ENCODE assay signal across 1 cellular context in the genomic region with DNA sequence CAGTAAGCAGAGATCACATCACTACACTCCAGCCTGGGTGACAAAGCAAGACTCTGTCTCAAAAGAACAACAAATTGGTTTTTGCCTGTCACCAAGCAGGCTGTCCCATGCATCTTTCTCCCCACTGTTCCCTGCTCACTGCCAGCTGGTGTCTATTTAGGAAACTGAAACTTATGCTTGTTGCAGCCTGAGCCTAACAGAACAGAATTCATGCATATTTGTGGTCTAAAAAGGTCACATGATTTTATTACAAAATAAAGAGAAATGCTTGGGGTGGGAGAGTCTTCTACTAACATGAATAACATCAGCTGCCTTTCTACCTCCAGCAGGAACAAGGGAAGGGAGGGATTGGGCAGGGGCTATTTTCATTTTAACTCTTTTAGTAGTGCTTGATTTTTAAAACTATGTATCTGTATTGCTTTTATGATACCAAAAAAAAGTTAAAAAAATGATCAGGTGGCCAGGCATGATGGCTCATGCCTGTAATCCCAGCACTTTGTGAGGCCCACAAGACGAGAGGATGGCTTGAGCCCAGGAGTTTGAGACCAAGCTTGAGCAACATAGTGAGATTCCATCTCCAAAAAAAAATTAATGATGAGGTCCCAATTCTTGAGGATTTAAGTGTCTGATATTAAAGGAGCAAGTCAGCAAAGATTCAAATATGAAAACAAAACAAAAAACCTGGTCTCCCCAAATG.
A peak's percentile ranks its signal among the peaks of the same experiment; 100 is the strongest.
TF ChIP-seq lines count a peak whose summit lies in the region.

No MANE protein-coding gene starts in this region.

TF ChIP-seq in GM12878, 131 proteins besides CTCF, POLR2A, EP300 and RAD21:
- TF ChIP-seq TCF12 (IDR thresholded peaks at IDR 0.05; ENCODE audit: low read depth, low read length) (peak; percentile 50; the same call in 1 of the 2 replicates), RUNX3 (IDR thresholded peaks at IDR 0.05; ENCODE audit: low read length) (peak; percentile 62; the same call in 1 of the 2 replicates), PML (IDR thresholded peaks at IDR 0.05; ENCODE audit: low read length) (peak; percentile 18; the same call in 1 of the 2 replicates), POU2F2 (IDR thresholded peaks at IDR 0.05; ENCODE audit: borderline replicate concordance, low read depth, low read length) (peak; percentile 88; the same call in 1 of the 3 replicates), CHD2 (IDR thresholded peaks at IDR 0.05; ENCODE audit: borderline replicate concordance, low read depth, low read length) (no peak)
- TF ChIP-seq, protein P1, sequence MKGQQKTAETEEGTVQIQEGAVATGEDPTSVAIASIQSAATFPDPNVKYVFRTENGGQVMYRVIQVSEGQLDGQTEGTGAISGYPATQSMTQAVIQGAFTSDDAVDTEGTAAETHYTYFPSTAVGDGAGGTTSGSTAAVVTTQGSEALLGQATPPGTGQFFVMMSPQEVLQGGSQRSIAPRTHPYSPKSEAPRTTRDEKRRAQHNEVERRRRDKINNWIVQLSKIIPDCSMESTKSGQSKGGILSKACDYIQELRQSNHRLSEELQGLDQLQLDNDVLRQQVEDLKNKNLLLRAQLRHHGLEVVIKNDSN (IDR thresholded peaks at IDR 0.05; ENCODE audit: borderline replicate concordance, extremely low read length, insufficient read depth, low read depth, low read length) = no peak
